ENCODE assay signal across 1 cellular context in genomic region chr4:151015458-151016344, GRCh38.
TF ChIP-seq lines count a peak whose summit lies in the region.

No MANE protein-coding gene starts in this region.

TF ChIP-seq in HepG2, 621 proteins besides CTCF, POLR2A, EP300 and RAD21 (continued from another document and continues in another):
- no peak for TF ChIP-seq AKNA (CRISPR knock-in tag; IDR thresholded peaks at IDR 0.05; ENCODE audit: borderline replicate concordance)
- no peak for TF ChIP-seq HMGXB3 (CRISPR knock-in tag; IDR thresholded peaks at IDR 0.05; ENCODE audit: borderline replicate concordance)
- TF ChIP-seq GABPB1 (CRISPR knock-in tag; IDR thresholded peaks at IDR 0.05): peak; percentile 83
- TF ChIP-seq ZHX1 (CRISPR knock-in tag; IDR thresholded peaks at IDR 0.05; ENCODE audit: low read depth): peak; percentile 38; the same call in 1 of the 2 replicates
- TF ChIP-seq ZNF484 (CRISPR knock-in tag; IDR thresholded peaks at IDR 0.05; ENCODE audit: borderline replicate concordance, low read depth): no peak
- TF ChIP-seq FOXK2 (IDR thresholded peaks at IDR 0.05): no peak
- TF ChIP-seq ZBTB33 (CRISPR knock-in tag; IDR thresholded peaks at IDR 0.05): no peak; the same call in 1 of the 2 replicates
- peak; percentile 69; the same call in 1 of the 2 replicates for TF ChIP-seq E2F5 (CRISPR knock-in tag; conservative IDR thresholded peaks at IDR 0.05)
- TF ChIP-seq ZNF230 (CRISPR knock-in tag; IDR thresholded peaks at IDR 0.05): peak; percentile 80; the same call in 1 of the 2 replicates
- TF ChIP-seq ZNF333 (CRISPR knock-in tag; IDR thresholded peaks at IDR 0.05; ENCODE audit: borderline replicate concordance): no peak
- 0 out of 2 replicates have a peak, but pooled peaks have one; percentile 59 for TF ChIP-seq GATAD1 (CRISPR knock-in tag; IDR thresholded peaks at IDR 0.05)
- no peak for TF ChIP-seq ESRRA (CRISPR knock-in tag; IDR thresholded peaks at IDR 0.05; ENCODE audit: low read depth)
- TF ChIP-seq ZBED4 (CRISPR knock-in tag; IDR thresholded peaks at IDR 0.05; ENCODE audit: borderline replicate concordance): no peak
- peak; percentile 94; the same call in 1 of the 2 replicates for TF ChIP-seq ZSCAN21 (CRISPR knock-in tag; IDR thresholded peaks at IDR 0.05; ENCODE audit: borderline replicate concordance)
- no peak for TF ChIP-seq ZNF251 (CRISPR knock-in tag; IDR thresholded peaks at IDR 0.05)
- no peak for TF ChIP-seq ZNF282 (IDR thresholded peaks at IDR 0.05; ENCODE audit: partially characterized antibody)
- no peak for TF ChIP-seq FOXO4 (CRISPR knock-in tag; conservative IDR thresholded peaks at IDR 0.05)
- no peak for TF ChIP-seq NR1H2 (CRISPR knock-in tag; IDR thresholded peaks at IDR 0.05; ENCODE audit: borderline replicate concordance, low read depth)
- peak; percentile 88 for TF ChIP-seq TFDP1 (CRISPR knock-in tag; IDR thresholded peaks at IDR 0.05; ENCODE audit: borderline replicate concordance)
- 0 out of 2 replicates have a peak, but pooled peaks have one; percentile 39 for TF ChIP-seq ZNF225 (CRISPR knock-in tag; IDR thresholded peaks at IDR 0.05)
- TF ChIP-seq SALL1 (CRISPR knock-in tag; IDR thresholded peaks at IDR 0.05): peak; percentile 79; the same call in 1 of the 2 replicates
- TF ChIP-seq SMARCC2 (IDR thresholded peaks at IDR 0.05): no peak
- no peak; the same call in 1 of the 2 replicates for TF ChIP-seq ZNF232 (CRISPR knock-in tag; IDR thresholded peaks at IDR 0.05; ENCODE audit: borderline replicate concordance)
- TF ChIP-seq ZNF605 (CRISPR knock-in tag; IDR thresholded peaks at IDR 0.05): peak; percentile 2
- no peak for TF ChIP-seq HMG20B (CRISPR knock-in tag; conservative IDR thresholded peaks at IDR 0.05)
- no peak for TF ChIP-seq ATM (IDR thresholded peaks at IDR 0.05; ENCODE audit: borderline replicate concordance)
- peak; percentile 28; the same call in 1 of the 2 replicates for TF ChIP-seq ZNF546 (CRISPR knock-in tag; conservative IDR thresholded peaks at IDR 0.05)
- TF ChIP-seq ATF7 (IDR thresholded peaks at IDR 0.05): no peak
- no peak for TF ChIP-seq ATF7 (CRISPR knock-in tag; IDR thresholded peaks at IDR 0.05)
- TF ChIP-seq ZC3H13 (CRISPR knock-in tag; IDR thresholded peaks at IDR 0.05): peak; percentile 75; the same call in 1 of the 2 replicates
- no peak; the same call in 1 of the 2 replicates for TF ChIP-seq SAFB2 (CRISPR knock-in tag; IDR thresholded peaks at IDR 0.05; ENCODE audit: borderline replicate concordance, low read depth)
- TF ChIP-seq ZBTB14 (CRISPR knock-in tag; IDR thresholded peaks at IDR 0.05): peak; percentile 96
- peak; percentile 91 for TF ChIP-seq ZNF451 (CRISPR knock-in tag; IDR thresholded peaks at IDR 0.05)
- no peak for TF ChIP-seq FOXO1 (CRISPR knock-in tag; IDR thresholded peaks at IDR 0.05)
- no peak for TF ChIP-seq PRPF4 (IDR thresholded peaks at IDR 0.05; ENCODE audit: low read depth, low read length, poor library complexity, severe bottlenecking)
